In the genomic region with DNA sequence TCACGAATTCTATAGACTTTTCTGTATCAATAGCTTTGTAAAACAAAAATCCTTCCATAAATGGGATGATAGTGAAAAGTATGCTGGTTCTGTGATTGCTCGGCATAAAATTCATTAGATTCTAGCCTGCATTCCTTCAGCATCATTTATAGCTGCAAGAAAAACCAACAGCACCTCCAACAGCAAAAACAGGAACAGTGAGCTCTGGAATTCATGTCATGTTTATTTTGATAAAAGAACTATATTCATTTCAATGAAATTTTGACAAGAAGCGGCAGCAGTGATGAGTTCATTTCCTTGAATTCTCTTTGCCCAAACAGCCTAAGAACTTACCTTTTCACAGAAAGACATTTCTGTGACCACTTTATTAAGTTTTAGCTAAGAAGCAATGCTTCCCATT, we compare ENCODE assay signal across 10 cellular contexts.
DNase-seq lines count a peak whose midpoint lies in the region; ATAC-seq and TF ChIP-seq lines count a peak whose summit lies in the region.
"Had no signal": no experiment of that assay in that cellular context is flagged by ENCODE, and none has a peak within 500 bp of the region (broad histone marks: within the 10 kb centered on the region; RNA-seq: fewer than 3 reads in every experiment).

No MANE protein-coding gene starts in this region.

- H3K9me3 ChIP-seq in SJSA1 (replicated peaks) = no peaks in the 10 kb centered on the region
- no peaks in the 10 kb centered on the region for H3K9me3 ChIP-seq in body of pancreas

- no peaks in the 10 kb centered on the region for H3K36me3 ChIP-seq in SJSA1
- no peaks in the 10 kb centered on the region for H3K36me3 ChIP-seq in body of pancreas (replicated peaks in 1 of 2; ENCODE audit: insufficient read depth in 1 of 2, low read depth in 2 of 2)

- H3K27ac ChIP-seq in SJSA1 (peak overlapping the region; percentile 34), body of pancreas (no peak overlapping the region)

- H3K4me1 ChIP-seq in SJSA1 (replicated peaks) (peaks cover 22% of the 10 kb centered on the region), body of pancreas (no peaks in the 10 kb centered on the region)

- peak; percentile 55 for TF ChIP-seq CTCF in fibroblast of the aortic adventitia (IDR thresholded peaks at IDR 0.05; ENCODE audit: insufficient read depth, low read length)
- TF ChIP-seq CTCF in body of pancreas (IDR thresholded peaks at IDR 0.05) = no peak

- no peak overlapping the region for H3K4me3 ChIP-seq in SJSA1
- no peak overlapping the region for H3K4me3 ChIP-seq in fibroblast of the aortic adventitia (ENCODE audit: low read depth, low read length)
- H3K4me3 ChIP-seq in body of pancreas = no peak overlapping the region

- TF ChIP-seq POLR2A in body of pancreas (IDR thresholded peaks at IDR 0.05) = no peak

- intact Hi-C loops in body of pancreas (cut with DNase I) = no loop called here

- 34 to 47% methylated on average over 3 of the region's 3 CpGs for WGBS in body of pancreas, 2 donors

- ATAC-seq in body of pancreas = no peak
- no peak for ATAC-seq in GM18873 (IDR thresholded peaks at IDR 0.05; ENCODE audit: low FRiP score, unreplicated experiment)

- DNase-seq in GM04504 (ENCODE audit: low read depth) (peak; percentile 22), SJSA1 (ENCODE audit: low read depth in 1 of 2, low spot score in 2 of 2) (peak in 1 of 2 experiments; percentile 48), fibroblast of the aortic adventitia (ENCODE audit: low read depth) (peak; percentile 85), putamen (ENCODE audit: low spot score) (peak; percentile 3), body of pancreas (no peak), DMS53 treated with DMSO at 0.1 percent for 48 hours (lab: John Stamatoyannopoulos, UW; ENCODE audit: unreplicated experiment) (no peak)
- DNase-seq: glutamatergic neuron; NCI-H446; stimulated activated CD4-positive, alpha-beta T cell treated with anti-CD3 and anti-CD28 coated beads, Interleukin-4, amount 100 ng/mL, for 24 hours had no signal

- H3K27me3 ChIP-seq in SJSA1 (replicated peaks) (no peaks in the 10 kb centered on the region), body of pancreas (no peaks in the 10 kb centered on the region)

Comparison
In these comparisons a context has a peak if more than half of its experiments do, and no peak if none do; other contexts are left out.
1. DNase-seq: peak in GM04504 (single experiment), fibroblast of the aortic adventitia (single experiment) and putamen (single experiment); none in body of pancreas (0 of 4) and DMS53 treated with DMSO at 0.1 percent for 48 hours (single experiment).